19 cellular contexts compared by ENCODE assay signal in genomic region chr3:15905041-15905440, GRCh38.
DNase-seq lines count a peak whose midpoint lies in the region; ATAC-seq, FAIRE-seq and TF ChIP-seq lines count a peak whose summit lies in the region.
"Had no signal": no experiment of that assay in that cellular context is flagged by ENCODE, and none has a peak within 500 bp of the region (broad histone marks: within the 10 kb centered on the region; RNA-seq: fewer than 3 reads in every experiment).

No MANE protein-coding gene starts in this region.

- intact Hi-C loops in HepG2 (cut with micrococcal nuclease; ENCODE audit: unreplicated experiment) = no loop called here
- intact Hi-C loops in right lobe of liver (cut with DNase I) = no loop called here
- intact Hi-C loops in psoas muscle (cut with DNase I) = loop anchor here in 1 of 2 donors (10.0 kb wide), 1 partner anchor 50 kb away; no protein-coding TSS in a partner anchor

- no peak overlapping the region for H3K4me2 ChIP-seq in HepG2 (ENCODE audit: low read depth, low read length)

- H3K9me3 ChIP-seq in HepG2 (ENCODE audit: low read length) (no peaks in the 10 kb centered on the region), right lobe of liver (no peaks in the 10 kb centered on the region), psoas muscle (no peaks in the 10 kb centered on the region)

- H3K4me1 ChIP-seq in HepG2 (ENCODE audit: insufficient read depth, low read length) (no peaks in the 10 kb centered on the region), right lobe of liver (peaks cover 0 to 17% (median 6%) of the 10 kb centered on the region in 4 donors), psoas muscle (peaks cover 34% of the 10 kb centered on the region)

- BruUV-seq in HepG2 (replicated peaks; lab: Mats Ljungman, UMichigan) = no TSS peak

- TF ChIP-seq POLR2A in HepG2 (IDR thresholded peaks at IDR 0.05; ENCODE audit: insufficient read depth in 1 of 2, low read depth in 2 of 2, low read length in 2 of 2) = no peak
- no peak for TF ChIP-seq POLR2A in right lobe of liver (IDR thresholded peaks at IDR 0.05)

- POLR2A ChIA-PET in HepG2 (lab: Yijun Ruan, JAX) = no interaction called here

- DNase-seq in HepG2 (ENCODE audit: low spot score) (no peak), right lobe of liver (no peak), psoas muscle (no peak), T-helper 1 cell (no peak), NCI-H82 (lab: John Stamatoyannopoulos, UW) (no peak)
- no peak for DNase-seq in activated naive CD4-positive, alpha-beta T cell treated with Interleukin-2 at 50 U/mL for 16 hours
- DNase-seq: AML-193; CD4-positive, alpha-beta memory T cell; DMS153; DMS79; GDM1; GOT3; H7; HFFc6; IMR-90 had no signal

- CTCF ChIA-PET in HepG2 (lab: Yijun Ruan, JAX; ENCODE audit: low intra/inter-chr PET ratio, low total read pairs) = no interaction called here

- H3K27ac ChIP-seq in HepG2 (ENCODE audit: extremely low read length, insufficient read depth, low read length) (no peak overlapping the region), right lobe of liver (no peak overlapping the region), VCaP (peak overlapping the region; percentile 94), psoas muscle (peak overlapping the region; percentile 86)
- H3K27ac ChIP-seq: HL-60 had no signal

- H3K4me3 ChIP-seq in HepG2 (replicated peaks in 1 of 3; ENCODE audit: insufficient read depth in 1 of 3, low read depth in 2 of 3, low read length in 3 of 3) = no peak overlapping the region
- no peak overlapping the region for H3K4me3 ChIP-seq in right lobe of liver
- no peak overlapping the region for H3K4me3 ChIP-seq in psoas muscle

- in situ Hi-C loops in HepG2 (cut with HindIII; ENCODE audit: extremely low pct_ligation_motif_present, low pct_unique_long_range_greater_than_20kb) = no loop called here

- no peak for TF ChIP-seq CTCF in HepG2 (CRISPR knock-in tag; IDR thresholded peaks at IDR 0.05)
- no peak for TF ChIP-seq CTCF in right lobe of liver (IDR thresholded peaks at IDR 0.05)
- TF ChIP-seq CTCF in VCaP (conservative IDR thresholded peaks at IDR 0.05) = no peak
- TF ChIP-seq CTCF in psoas muscle (IDR thresholded peaks at IDR 0.05) = no peak

- no peak for TF ChIP-seq EP300 in HepG2 (IDR thresholded peaks at IDR 0.05; ENCODE audit: low read depth in 2 of 2, low read length in 2 of 2)
- TF ChIP-seq EP300 in HepG2 (CRISPR knock-in tag; IDR thresholded peaks at IDR 0.05; ENCODE audit: borderline replicate concordance) = no peak

- H3K9ac ChIP-seq in HepG2 (ENCODE audit: insufficient read depth, low read depth, low read length) = no peak overlapping the region

- H3K27me3 ChIP-seq in HepG2 (ENCODE audit: control insufficient read depth in 1 of 2, insufficient read depth in 2 of 2, low read length in 2 of 2) = no peaks in the 10 kb centered on the region
- no peaks in the 10 kb centered on the region for H3K27me3 ChIP-seq in right lobe of liver
- H3K27me3 ChIP-seq in psoas muscle (ENCODE audit: insufficient read depth in 3 of 3, low read length in 2 of 3) = no peaks in the 10 kb centered on the region

- TF ChIP-seq RAD21 in HepG2 (CRISPR knock-in tag; IDR thresholded peaks at IDR 0.05) = no peak

- H3K36me3 ChIP-seq in HepG2 (replicated peaks in 1 of 2; ENCODE audit: control insufficient read depth in 1 of 2, insufficient read depth in 2 of 2, low read length in 2 of 2) (no peaks in the 10 kb centered on the region), right lobe of liver (no peaks in the 10 kb centered on the region), psoas muscle (ENCODE audit: insufficient read depth in 1 of 2, low read depth in 1 of 2) (no peaks in the 10 kb centered on the region)

- H4K20me1 ChIP-seq in HepG2 (ENCODE audit: insufficient read depth, low read length) = no peaks in the 10 kb centered on the region

- no peak overlapping the region for H2AFZ ChIP-seq in HepG2 (ENCODE audit: low read length)

- ATAC-seq in HepG2 (no peak), right lobe of liver (no peak), psoas muscle (no peak)
- ATAC-seq: HCT116 had no signal

- FAIRE-seq in HepG2 (lab: Jason Lieb, UNC) = no peak
- FAIRE-seq: A204.1 had no signal

- WGBS in HepG2 (ENCODE audit: low lambda C conversion rate) = 28% methylated on average over 1 of the region's 1 CpG
- 63% methylated on average over 1 of the region's 1 CpG for WGBS in right lobe of liver (ENCODE audit: insufficient coverage, low coverage, low lambda C conversion rate, missing lambda C conversion rate)
- 85 to 88% (median 87%) methylated on average over 1 of the region's 1 CpG for WGBS in psoas muscle, 3 donors

- H3K79me2 ChIP-seq in HepG2 (ENCODE audit: insufficient read depth, low read length) = no peaks in the 10 kb centered on the region

TF ChIP-seq in HepG2, 621 proteins besides CTCF, POLR2A, EP300 and RAD21:
- TF ChIP-seq CSRNP1 (CRISPR knock-in tag; IDR thresholded peaks at IDR 0.05) (no peak), ZNF629 (CRISPR knock-in tag; conservative IDR thresholded peaks at IDR 0.05) (peak; percentile 52)

Comparison
In these comparisons a context has a peak if more than half of its experiments do, and no peak if none do; other contexts are left out.
1. H3K27ac ChIP-seq: peak in VCaP (single experiment) and psoas muscle (single experiment); none in HepG2 (single experiment) and right lobe of liver (0 of 3).